8 cellular contexts compared by ENCODE assay signal in genomic region chr13:98978280-98978679, GRCh38. TPM values are rescaled to one million over a fixed set of nuclear protein-coding genes. Genes with fewer than 3 reads are reported as not detected.
A peak's percentile ranks its signal among the peaks of the same experiment; 100 is the strongest.
DNase-seq lines count a peak whose midpoint lies in the region; ATAC-seq, FAIRE-seq and TF ChIP-seq lines count a peak whose summit lies in the region.

No MANE protein-coding gene starts in this region.

- H4K20me1 ChIP-seq in keratinocyte (ENCODE audit: control insufficient read depth, extremely low read depth, insufficient read depth, low read length), result no peaks in the 10 kb centered on the region

- H3K4me1 ChIP-seq in HEK293 (ENCODE audit: control insufficient read depth, insufficient read depth, low read length) (peaks cover 6% of the 10 kb centered on the region; the same call in 1 of the 2 replicates), keratinocyte (ENCODE audit: control insufficient read depth, extremely low read depth, insufficient read depth, low read length) (peaks cover 58% of the 10 kb centered on the region), stomach (peaks cover 14 to 56% (median 36%) of the 10 kb centered on the region in 4 donors)

- CTCF ChIA-PET in HEK293 (lab: Yijun Ruan, JAX) (no interaction called here), T-cell (lab: Charles Lee) (no interaction called here)

- DNase-seq in keratinocyte (ENCODE audit: low read depth, low spot score), result peak; percentile 62
- DNase-seq in stomach, result no peak
- no peak for DNase-seq in T-cell
- no peak for DNase-seq in 8988T
- no peak for DNase-seq in NCI-H2171 treated with DMSO at 0.1 percent for 48 hours (lab: John Stamatoyannopoulos, UW)

- H3K4me3 Mint-ChIP-seq in brain, result peak overlapping the region in 3 of 5 experiments; percentile 71 to 78 (median 73)
- H3K4me3 Mint-ChIP-seq in T-cell, result no peak overlapping the region

- H3K27me3 ChIP-seq in keratinocyte (ENCODE audit: control insufficient read depth, extremely low read depth, insufficient read depth, low read length) (no peaks in the 10 kb centered on the region), stomach (no peaks in the 10 kb centered on the region)

- H3K36me3 Mint-ChIP-seq in brain, result no peaks in the 10 kb centered on the region
- no peaks in the 10 kb centered on the region for H3K36me3 Mint-ChIP-seq in T-cell

- TF ChIP-seq CTCF in HEK293 (tag by site-specific recombination; IDR thresholded peaks at IDR 0.05) (no peak), brain (conservative IDR thresholded peaks at IDR 0.05) (no peak), keratinocyte (optimal IDR thresholded peaks at IDR 0.05 in 1 of 3, IDR thresholded peaks at IDR 0.05 in 1 of 3, conservative IDR thresholded peaks at IDR 0.05 in 1 of 3; ENCODE audit: extremely low read depth in 1 of 3, insufficient read depth in 2 of 3, low read length in 3 of 3) (no peak), stomach (IDR thresholded peaks at IDR 0.05) (no peak)

- no peak for ATAC-seq in T-cell (replicated peaks in 1 of 4)
- ATAC-seq in GM21360 (IDR thresholded peaks at IDR 0.05; ENCODE audit: unreplicated experiment), result no peak

- no peak overlapping the region for H2AFZ ChIP-seq in keratinocyte (ENCODE audit: control insufficient read depth, low read length)

- peaks cover 66% of the 10 kb centered on the region for H3K79me2 ChIP-seq in keratinocyte (ENCODE audit: control insufficient read depth, insufficient read depth, low read length)

- H3K4me3 ChIP-seq in HEK293 (ENCODE audit: low read depth, low read length) (no peak overlapping the region), keratinocyte (ENCODE audit: control insufficient read depth in 2 of 3, extremely low read depth in 1 of 3, insufficient read depth in 2 of 3, low read depth in 1 of 3, low read length in 3 of 3) (peak overlapping the region; percentile 47 to 80 (median 73)), stomach (peak overlapping the region; percentile 36 to 53 (median 44))

- no peaks in the 10 kb centered on the region for H3K9me1 ChIP-seq in keratinocyte (ENCODE audit: control insufficient read depth, extremely low read depth, insufficient read depth, low read length)

- POLR2A ChIA-PET in HEK293 (lab: Yijun Ruan, JAX) (interaction anchor here (0.7 kb wide), 2 partner anchors 9 to 729 kb away, joined by 3 read pairs; no protein-coding TSS in a partner anchor), T-cell (lab: Charles Lee) (interaction anchor here in 1 of 2 donors (0.5 kb wide), 1 partner anchor 87 kb away, joined by 3 read pairs; no protein-coding TSS in a partner anchor)

- TF ChIP-seq EP300 in stomach (IDR thresholded peaks at IDR 0.05), result no peak

- H3K27me3 Mint-ChIP-seq in brain (peaks cover 5% of the 10 kb centered on the region), T-cell (no peaks in the 10 kb centered on the region)

- intact Hi-C loops in stomach (cut with DNase I; ENCODE audit: low total_unique reads), result no loop called here

- H3K9ac ChIP-seq in keratinocyte (ENCODE audit: control insufficient read depth, extremely low read depth, insufficient read depth, low read length), result peak overlapping the region; percentile 78

- 6 to 28% (median 15%) methylated on average over 3 of the region's 3 CpGs for WGBS in stomach, 5 donors

- peaks cover 48% of the 10 kb centered on the region for H3K4me1 Mint-ChIP-seq in brain
- H3K4me1 Mint-ChIP-seq in T-cell, result peaks cover 88 to 92% (median 91%) of the 10 kb centered on the region in 3 donors

- dilution Hi-C loops in keratinocyte (cut with MboI; ENCODE audit: extremely low pct_ligation_motif_present, low sequenced_read_pairs), result no loop called here

- H3K36me3 ChIP-seq in HEK293 (ENCODE audit: control insufficient read depth in 2 of 2, insufficient read depth in 1 of 2, low read length in 2 of 2), result no peaks in the 10 kb centered on the region
- peaks cover 0 to 3% of the 10 kb centered on the region in 2 experiments for H3K36me3 ChIP-seq in keratinocyte (ENCODE audit: control insufficient read depth in 2 of 2, extremely low read depth in 1 of 2, insufficient read depth in 2 of 2, low read length in 2 of 2)
- H3K36me3 ChIP-seq in stomach, result no peaks in the 10 kb centered on the region

- peak overlapping the region in 3 of 5 experiments; percentile 78 to 91 (median 84) for H3K27ac Mint-ChIP-seq in brain
- H3K27ac Mint-ChIP-seq in T-cell, result no peak overlapping the region

- H3K9me3 Mint-ChIP-seq in brain (no peaks in the 10 kb centered on the region), T-cell (no peaks in the 10 kb centered on the region)

- no peak for TF ChIP-seq POLR2A in stomach (IDR thresholded peaks at IDR 0.05)

- peak overlapping the region; percentile 94 for H3K4me2 ChIP-seq in keratinocyte (ENCODE audit: control insufficient read depth, extremely low read depth, insufficient read depth, low read depth, low read length)

- no peak overlapping the region for H3K27ac ChIP-seq in HEK293 (ENCODE audit: extremely low read depth, low read depth, low read length)
- H3K27ac ChIP-seq in keratinocyte (ENCODE audit: control insufficient read depth, insufficient read depth, low read length), result peak overlapping the region; percentile 91
- H3K27ac ChIP-seq in stomach, result peak overlapping the region in 4 of 5 donors; percentile 44 to 59 (median 50)

- H3K9me3 ChIP-seq in HEK293 (ENCODE audit: control insufficient read depth, insufficient read depth, low read depth, low read length), result no peaks in the 10 kb centered on the region
- no peaks in the 10 kb centered on the region for H3K9me3 ChIP-seq in keratinocyte (ENCODE audit: control insufficient read depth, low read depth, low read length)
- H3K9me3 ChIP-seq in stomach, result no peaks in the 10 kb centered on the region

- FAIRE-seq in keratinocyte (lab: Jason Lieb, UNC), result peak; percentile 95

TF ChIP-seq in HEK293, 187 proteins besides CTCF, POLR2A, EP300 and RAD21:
- TF ChIP-seq ZBTB48 (tag by site-specific recombination; IDR thresholded peaks at IDR 0.05) (no peak), ZNF292 (tag by site-specific recombination; IDR thresholded peaks at IDR 0.05; ENCODE audit: borderline replicate concordance, low read depth) (no peak), ZNF621 (tag by site-specific recombination; IDR thresholded peaks at IDR 0.05) (no peak), ZNF555 (tag by site-specific recombination; conservative IDR thresholded peaks at IDR 0.05) (no peak), ZSCAN30 (tag by site-specific recombination; IDR thresholded peaks at IDR 0.05) (no peak), ZNF530 (tag by site-specific recombination; IDR thresholded peaks at IDR 0.05; ENCODE audit: low read depth) (no peak), SCRT2 (tag by site-specific recombination; IDR thresholded peaks at IDR 0.05) (no peak), ZNF664 (tag by site-specific recombination; IDR thresholded peaks at IDR 0.05) (peak; percentile 73; the same call in 1 of the 2 replicates)
- TF ChIP-seq, protein P1, sequence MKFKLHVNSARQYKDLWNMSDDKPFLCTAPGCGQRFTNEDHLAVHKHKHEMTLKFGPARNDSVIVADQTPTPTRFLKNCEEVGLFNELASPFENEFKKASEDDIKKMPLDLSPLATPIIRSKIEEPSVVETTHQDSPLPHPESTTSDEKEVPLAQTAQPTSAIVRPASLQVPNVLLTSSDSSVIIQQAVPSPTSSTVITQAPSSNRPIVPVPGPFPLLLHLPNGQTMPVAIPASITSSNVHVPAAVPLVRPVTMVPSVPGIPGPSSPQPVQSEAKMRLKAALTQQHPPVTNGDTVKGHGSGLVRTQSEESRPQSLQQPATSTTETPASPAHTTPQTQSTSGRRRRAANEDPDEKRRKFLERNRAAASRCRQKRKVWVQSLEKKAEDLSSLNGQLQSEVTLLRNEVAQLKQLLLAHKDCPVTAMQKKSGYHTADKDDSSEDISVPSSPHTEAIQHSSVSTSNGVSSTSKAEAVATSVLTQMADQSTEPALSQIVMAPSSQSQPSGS (tag by site-specific recombination; IDR thresholded peaks at IDR 0.05; ENCODE audit: low read depth), result peak; percentile 73; the same call in 1 of the 2 replicates

RNA-seq across cellular contexts. Expression of gene DOCK9, which starts 0.4 kb away (rescaled TPM):
- polyA plus RNA-seq in brain (ENCODE audit: insufficient read depth, low read depth, low replicate concordance), result 31.3 TPM
- 66.2 to 128 TPM (median 110 TPM) in 3 replicates for polyA plus RNA-seq in keratinocyte
- 42.7 TPM for polyA plus RNA-seq in keratinocyte (2011; ENCODE audit: low read depth)
- polyA plus RNA-seq in keratinocyte (2011; cell fraction: cytosol; rRNA removed), result 66.1 and 85.6 TPM in 2 replicates
- polyA plus RNA-seq in keratinocyte (2011; cell fraction: nucleus; rRNA removed), result 150 and 155 TPM in 2 replicates
- 52.6 and 125 TPM in 2 replicates for polyA plus RNA-seq in keratinocyte (2012; ENCODE audit: low replicate concordance)
- 106 to 225 TPM (median 165 TPM) in 3 replicates for polyA minus RNA-seq in keratinocyte
- 85.4 TPM for polyA minus RNA-seq in keratinocyte (2011; cell fraction: cytosol; rRNA and poly(A)+ RNA removed)
- 209 and 348 TPM in 2 replicates for polyA minus RNA-seq in keratinocyte (2011; cell fraction: nucleus; rRNA and poly(A)+ RNA removed)
- 10 to 100 TPM; 42.3 to 97.9 (median 82.1) TPM for total RNA-seq in stomach
- polyA plus RNA-seq in stomach, result 10 to 100 TPM in 2 of 3 donors, 1 to 10 TPM in 1; 8.7 to 22.3 (median 12.2) TPM
- total RNA-seq in T-cell, result 100 to 1,000 TPM in 4 of 5 donors, 10 to 100 TPM in 1; 96.2 to 170 (median 162) TPM

Comparison
In these comparisons a context has a peak if more than half of its experiments do, and no peak if none do; other contexts are left out.
1. H3K27ac Mint-ChIP-seq: peak in brain (3 of 5); none in T-cell (0 of 2).
2. H3K4me3 Mint-ChIP-seq: peak in brain (3 of 5); none in T-cell (0 of 3).